ENCODE assay signal across 15 cellular contexts in genomic region chr18:24560511-24560981, GRCh38.
A peak's percentile ranks its signal among the peaks of the same experiment; 100 is the strongest.
DNase-seq lines count a peak whose midpoint lies in the region; ATAC-seq and TF ChIP-seq lines count a peak whose summit lies in the region.
"Had no signal": no experiment of that assay in that cellular context is flagged by ENCODE, and none has a peak within 500 bp of the region (broad histone marks: within the 10 kb centered on the region; RNA-seq: fewer than 3 reads in every experiment).

No MANE protein-coding gene starts in this region.

- H3K36me3 ChIP-seq in mesendoderm (ENCODE audit: control insufficient read depth, insufficient read depth, low read length): no peaks in the 10 kb centered on the region

- H3K27me3 Mint-ChIP-seq in activated CD4-positive, alpha-beta memory T cell treated with anti-CD3 and anti-CD28 coated beads for 36 hours: peaks cover 5% of the 10 kb centered on the region

- H2BK120ac ChIP-seq in mesendoderm (ENCODE audit: low read depth, low read length): no peak overlapping the region

- intact Hi-C loops in activated CD4-positive, alpha-beta memory T cell treated with anti-CD3 and anti-CD28 coated beads for 36 hours (cut with micrococcal nuclease): no loop called here

- CTCF ChIA-PET in activated CD4-positive, alpha-beta memory T cell treated with anti-CD3 and anti-CD28 coated beads for 36 hours (lab: Charles Lee): no interaction called here

- no peak overlapping the region for H3K18ac ChIP-seq in mesendoderm (ENCODE audit: low read length)

- POLR2A ChIA-PET in activated CD4-positive, alpha-beta memory T cell treated with anti-CD3 and anti-CD28 coated beads for 36 hours (lab: Charles Lee): no interaction called here

- H2BK15ac ChIP-seq in mesendoderm (replicated peaks; ENCODE audit: low read depth): no peak overlapping the region

- H3K4me3 Mint-ChIP-seq in activated CD4-positive, alpha-beta memory T cell treated with anti-CD3 and anti-CD28 coated beads for 36 hours: no peak overlapping the region
- H3K4me3 Mint-ChIP-seq: activated naive CD4-positive, alpha-beta T cell treated with anti-CD3 and anti-CD28 coated beads, Interleukin-2, amount 50 U/mL, for 24 hours; T-helper 17 cell had no signal

- H3K27ac ChIP-seq in mesendoderm (ENCODE audit: low read depth, low read length): no peak overlapping the region
- H3K27ac ChIP-seq: PC-9 had no signal

- no peak overlapping the region for H4K5ac ChIP-seq in mesendoderm (ENCODE audit: low read length)

- H3K79me1 ChIP-seq in mesendoderm (ENCODE audit: low read length): no peaks in the 10 kb centered on the region

- no peaks in the 10 kb centered on the region for H3K4me1 Mint-ChIP-seq in activated CD4-positive, alpha-beta memory T cell treated with anti-CD3 and anti-CD28 coated beads for 36 hours (ENCODE audit: low read depth)
- H3K4me1 Mint-ChIP-seq: activated naive CD4-positive, alpha-beta T cell treated with anti-CD3 and anti-CD28 coated beads, Interleukin-2, amount 50 U/mL, for 24 hours; T-helper 17 cell had no signal

- no peak overlapping the region for H3K4me3 ChIP-seq in mesendoderm (ENCODE audit: low read length)
- H3K4me3 ChIP-seq: PC-9, smooth muscle cell had no signal

- H3K9me3 Mint-ChIP-seq in activated CD4-positive, alpha-beta memory T cell treated with anti-CD3 and anti-CD28 coated beads for 36 hours: no peaks in the 10 kb centered on the region
- H3K9me3 Mint-ChIP-seq: activated naive CD4-positive, alpha-beta T cell treated with anti-CD3 and anti-CD28 coated beads, Interleukin-2, amount 50 U/mL, for 24 hours had no signal

- no peaks in the 10 kb centered on the region for H3K4me1 ChIP-seq in mesendoderm (ENCODE audit: control insufficient read depth, low read depth, low read length)

- no peaks in the 10 kb centered on the region for H3K36me3 Mint-ChIP-seq in activated CD4-positive, alpha-beta memory T cell treated with anti-CD3 and anti-CD28 coated beads for 36 hours
- H3K36me3 Mint-ChIP-seq: activated naive CD4-positive, alpha-beta T cell treated with anti-CD3 and anti-CD28 coated beads, Interleukin-2, amount 50 U/mL, for 24 hours had no signal

- no peak overlapping the region for H4K8ac ChIP-seq in mesendoderm (ENCODE audit: low read depth, low read length)

- DNase-seq in A172 (ENCODE audit: low spot score): peak; percentile 69
- peak; percentile 21 for DNase-seq in HPDE6-E6E7 (ENCODE audit: extremely low spot score)
- peak; percentile 97 for DNase-seq in cerebellar cortex (ENCODE audit: low spot score)
- peak; percentile 90 for DNase-seq in mesendoderm
- no peak for DNase-seq in erythroblast (lab: John Stamatoyannopoulos, UW)
- no peak for DNase-seq in activated CD4-positive, alpha-beta memory T cell treated with anti-CD3 and anti-CD28 coated beads for 36 hours
- DNase-seq: glutamatergic neuron, NCI-H1092, PC-9, T-helper 17 cell had no signal

- WGBS in mesendoderm (ENCODE audit: extremely low coverage, insufficient coverage, low lambda C conversion rate): no CpG with 5 or more reads among the region's 7 CpGs

- no peak overlapping the region for H3K4me2 ChIP-seq in mesendoderm (ENCODE audit: low read length)
- H3K4me2 ChIP-seq: PC-9, smooth muscle cell had no signal

- TF ChIP-seq POLR2A in erythroblast (IDR thresholded peaks at IDR 0.05; ENCODE audit: low read length): no peak

- no peak overlapping the region for H3K56ac ChIP-seq in mesendoderm (ENCODE audit: low read length)

- no peak overlapping the region for H3K9ac ChIP-seq in mesendoderm (ENCODE audit: low read length)

- H2AK5ac ChIP-seq in mesendoderm (ENCODE audit: low read length): no peak overlapping the region

- H3K4ac ChIP-seq in mesendoderm (ENCODE audit: low read depth, low read length): no peak overlapping the region

- H3K27ac Mint-ChIP-seq in activated CD4-positive, alpha-beta memory T cell treated with anti-CD3 and anti-CD28 coated beads for 36 hours: no peak overlapping the region
- H3K27ac Mint-ChIP-seq: activated naive CD4-positive, alpha-beta T cell treated with anti-CD3 and anti-CD28 coated beads, Interleukin-2, amount 50 U/mL, for 24 hours; T-helper 17 cell had no signal

- H3K79me2 ChIP-seq in mesendoderm (ENCODE audit: control insufficient read depth, insufficient read depth, low read length): no peaks in the 10 kb centered on the region

- no peaks in the 10 kb centered on the region for H3K27me3 ChIP-seq in mesendoderm (ENCODE audit: insufficient read depth, low read length, poor library complexity)

- no peak overlapping the region for H3K23ac ChIP-seq in mesendoderm (ENCODE audit: low read length)

- ATAC-seq in HG02970 (IDR thresholded peaks at IDR 0.05; ENCODE audit: low FRiP score, unreplicated experiment) (no peak), HG02588 (IDR thresholded peaks at IDR 0.05; ENCODE audit: unreplicated experiment) (no peak)
- ATAC-seq: HepG2, T-helper 17 cell had no signal

- no peak overlapping the region for H2BK5ac ChIP-seq in mesendoderm (ENCODE audit: low read length)

Comparison
In these comparisons a context has a peak if more than half of its experiments do, and no peak if none do; other contexts are left out.
1. DNase-seq: peak in A172 (single experiment), HPDE6-E6E7 (single experiment), cerebellar cortex (single experiment) and mesendoderm (single experiment); none in erythroblast (0 of 2) and activated CD4-positive, alpha-beta memory T cell treated with anti-CD3 and anti-CD28 coated beads for 36 hours (single experiment).